In genomic region chr14:103541494-103541943, GRCh38 we compare ENCODE assay signal across 1 cellular context.
TF ChIP-seq lines count a peak whose summit lies in the region.

No MANE protein-coding gene starts in this region.

TF ChIP-seq in A549, 52 proteins besides CTCF, POLR2A, EP300 and RAD21 (continued from another document):
- TF ChIP-seq HMGXB4 (CRISPR knock-in tag; IDR thresholded peaks at IDR 0.05; ENCODE audit: borderline replicate concordance) (no peak), GATA3 (IDR thresholded peaks at IDR 0.05; ENCODE audit: borderline replicate concordance) (no peak), PHF8 (IDR thresholded peaks at IDR 0.05; ENCODE audit: borderline replicate concordance, low read depth) (no peak), CBX8 (IDR thresholded peaks at IDR 0.05) (no peak), KDM1A (IDR thresholded peaks at IDR 0.05; ENCODE audit: low read depth) (no peak), NR3C1 (IDR thresholded peaks at IDR 0.05) (no peak), USF2 (IDR thresholded peaks at IDR 0.05) (no peak)
